In the genomic region with DNA sequence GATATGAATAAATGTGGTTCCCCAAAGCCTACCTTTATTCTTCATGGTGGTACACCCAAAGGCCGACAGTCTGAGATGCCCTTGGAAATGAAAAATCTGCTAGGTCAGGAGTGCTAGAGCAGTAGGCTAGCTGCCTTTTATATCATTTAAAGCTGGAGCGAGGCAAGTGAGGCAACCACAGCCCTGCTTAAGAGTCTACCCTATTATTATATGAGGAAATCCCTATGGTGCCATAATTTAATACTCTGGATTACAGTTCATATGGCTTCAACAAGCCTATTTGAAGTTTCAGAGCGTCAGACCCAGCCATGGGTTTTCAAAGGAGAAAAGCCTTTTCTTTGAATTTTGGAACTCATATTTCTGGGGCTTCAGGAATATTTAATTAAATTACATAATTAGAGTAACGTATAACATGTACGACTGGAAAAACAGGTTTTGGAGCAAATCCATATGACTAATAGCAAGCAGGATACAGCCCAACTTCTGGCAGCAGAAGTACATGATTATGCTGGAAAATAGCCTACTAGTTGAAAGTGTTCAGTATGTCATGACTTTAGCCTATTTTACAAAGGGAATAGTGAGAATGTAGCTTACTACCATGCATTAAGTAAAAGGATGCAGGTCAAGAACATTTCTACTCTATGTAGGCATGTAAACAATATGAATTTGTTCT, we compare ENCODE assay signal across 10 cellular contexts. TPM values are rescaled to one million over a fixed set of nuclear protein-coding genes. Genes with fewer than 3 reads are reported as not detected.
DNase-seq lines count a peak whose midpoint lies in the region; ATAC-seq and TF ChIP-seq lines count a peak whose summit lies in the region.
"Had no signal": no experiment of that assay in that cellular context is flagged by ENCODE, and none has a peak within 500 bp of the region (broad histone marks: within the 10 kb centered on the region; RNA-seq: fewer than 3 reads in every experiment).

No MANE protein-coding gene starts in this region.

- H3K4me1 Mint-ChIP-seq in T-helper 17 cell, result peaks cover 3% of the 10 kb centered on the region
- no peaks in the 10 kb centered on the region for H3K4me1 Mint-ChIP-seq in natural killer cell
- H3K4me1 Mint-ChIP-seq: B cell had no signal

- H3K9me3 ChIP-seq in PC-9 (ENCODE audit: insufficient read depth, low read depth), result no peaks in the 10 kb centered on the region
- no peaks in the 10 kb centered on the region for H3K9me3 ChIP-seq in aorta (ENCODE audit: control insufficient read depth, low read length)
- H3K9me3 ChIP-seq in T-helper 17 cell (ENCODE audit: control insufficient read depth, low read length, poor library complexity, severe bottlenecking), result no peaks in the 10 kb centered on the region
- no peaks in the 10 kb centered on the region for H3K9me3 ChIP-seq in psoas muscle
- H3K9me3 ChIP-seq: SJSA1 had no signal

- DNase-seq in left ventricle myocardium superior (no peak), Right ventricle myocardium superior (no peak), PC-9 (peak; percentile 30 to 83), foreskin keratinocyte (peak; percentile 65 to 85), aorta (no peak), T-helper 17 cell (no peak), psoas muscle (no peak), natural killer cell (no peak)

- 42 to 46% methylated on average over 5 of the region's 5 CpGs for WGBS in aorta, 2 donors
- 61 to 65% (median 63%) methylated on average over 5 of the region's 5 CpGs for WGBS in psoas muscle, 3 donors

- H3K36me3 ChIP-seq in PC-9 (ENCODE audit: low read depth), result no peaks in the 10 kb centered on the region
- no peaks in the 10 kb centered on the region for H3K36me3 ChIP-seq in aorta (ENCODE audit: control insufficient read depth in 1 of 2, insufficient read depth in 2 of 2, low read length in 1 of 2)
- no peaks in the 10 kb centered on the region for H3K36me3 ChIP-seq in psoas muscle (ENCODE audit: insufficient read depth in 1 of 2, low read depth in 1 of 2)
- H3K36me3 ChIP-seq: SJSA1 had no signal

- no peaks in the 10 kb centered on the region for H3K36me3 Mint-ChIP-seq in T-helper 17 cell (ENCODE audit: low read depth)
- no peaks in the 10 kb centered on the region for H3K36me3 Mint-ChIP-seq in natural killer cell

- intact Hi-C loops in left ventricle myocardium superior (cut with micrococcal nuclease) (no loop called here), Right ventricle myocardium superior (cut with DNase I) (no loop called here), PC-9 (cut with micrococcal nuclease; ENCODE audit: unreplicated experiment) (no loop called here), aorta (cut with DNase I) (no loop called here), psoas muscle (cut with DNase I) (no loop called here), natural killer cell (cut with micrococcal nuclease) (no loop called here)

- ATAC-seq in left ventricle myocardium superior, result peak; percentile 31
- ATAC-seq in Right ventricle myocardium superior (ENCODE audit: poor library complexity), result no peak
- ATAC-seq in foreskin keratinocyte, result peak; percentile 83
- peak; percentile 62 for ATAC-seq in aorta (ENCODE audit: low FRiP score)
- no peak for ATAC-seq in T-helper 17 cell
- no peak for ATAC-seq in psoas muscle
- ATAC-seq in natural killer cell, result no peak

- POLR2A ChIA-PET in PC-9 (lab: Charles Lee; ENCODE audit: unreplicated experiment), result no interaction called here

- peaks cover 32% of the 10 kb centered on the region for H3F3A ChIP-seq in PC-9 (ENCODE audit: insufficient read depth, low read depth)

- H3K4me2 ChIP-seq in PC-9, result peak overlapping the region; percentile 79

- H3K4me3 Mint-ChIP-seq in T-helper 17 cell (no peak overlapping the region), natural killer cell (no peak overlapping the region)
- H3K4me3 Mint-ChIP-seq: B cell had no signal

- 0 out of 2 replicates have a peak, but pooled peaks cover 3% of the 10 kb centered on the region for H3K79me2 ChIP-seq in PC-9 (ENCODE audit: low read depth)

- H3K9me3 Mint-ChIP-seq in natural killer cell, result no peaks in the 10 kb centered on the region

- no peak overlapping the region for H3K27ac Mint-ChIP-seq in T-helper 17 cell
- H3K27ac Mint-ChIP-seq in natural killer cell, result no peak overlapping the region
- H3K27ac Mint-ChIP-seq: B cell had no signal

- TF ChIP-seq CTCF in PC-9 (conservative IDR thresholded peaks at IDR 0.05) (no peak), foreskin keratinocyte (conservative IDR thresholded peaks at IDR 0.05) (no peak), psoas muscle (IDR thresholded peaks at IDR 0.05) (no peak), natural killer cell (IDR thresholded peaks at IDR 0.05) (no peak)

- CTCF ChIA-PET in PC-9 (lab: Charles Lee), result no interaction called here

- H3K27ac ChIP-seq in PC-9 (peak overlapping the region; percentile 97), foreskin keratinocyte (no peak overlapping the region), aorta (ENCODE audit: low read depth in 1 of 2, low read length in 2 of 2) (no peak overlapping the region), psoas muscle (no peak overlapping the region)
- H3K27ac ChIP-seq: SJSA1 had no signal

- peaks cover 52% of the 10 kb centered on the region for H3K4me1 ChIP-seq in PC-9 (replicated peaks; ENCODE audit: insufficient read depth)
- H3K4me1 ChIP-seq in foreskin keratinocyte, result peaks cover 25% of the 10 kb centered on the region
- no peaks in the 10 kb centered on the region for H3K4me1 ChIP-seq in aorta (ENCODE audit: control insufficient read depth in 1 of 2, insufficient read depth in 2 of 2, low read length in 2 of 2)
- no peaks in the 10 kb centered on the region for H3K4me1 ChIP-seq in psoas muscle

- H3K4me3 ChIP-seq in PC-9 (peak overlapping the region; percentile 35; the same call in 1 of the 2 replicates), aorta (ENCODE audit: low read length in 2 of 2) (no peak overlapping the region), psoas muscle (no peak overlapping the region)
- H3K4me3 ChIP-seq: SJSA1 had no signal

- no TSS peak for BruUV-seq in PC-9 (replicated peaks; lab: Mats Ljungman, UMichigan)

- H3K9me2 ChIP-seq in PC-9 (ENCODE audit: insufficient read depth), result no peaks in the 10 kb centered on the region

- H3K27me3 ChIP-seq in PC-9 (ENCODE audit: insufficient read depth, low read depth) (no peaks in the 10 kb centered on the region), foreskin keratinocyte (no peaks in the 10 kb centered on the region), aorta (ENCODE audit: control insufficient read depth in 1 of 2, insufficient read depth in 2 of 2, low read length in 1 of 2) (no peaks in the 10 kb centered on the region), psoas muscle (ENCODE audit: insufficient read depth in 3 of 3, low read length in 2 of 3) (no peaks in the 10 kb centered on the region)
- H3K27me3 ChIP-seq: SJSA1 had no signal

- no peak overlapping the region for H2AFZ ChIP-seq in PC-9

- H4K20me1 ChIP-seq in PC-9 (ENCODE audit: insufficient read depth), result no peaks in the 10 kb centered on the region

- H3K27me3 Mint-ChIP-seq in T-helper 17 cell, result peaks cover 8% of the 10 kb centered on the region
- peaks cover 0 to 14% of the 10 kb centered on the region in 2 donors for H3K27me3 Mint-ChIP-seq in natural killer cell (ENCODE audit: low read depth in 2 of 2)
- H3K27me3 Mint-ChIP-seq: B cell had no signal

RNA-seq across cellular contexts. Expression of a gene that starts 18.0 kb away (rescaled TPM):
- total RNA-seq in left ventricle myocardium superior, result 43.8 TPM
- 45.0 TPM for total RNA-seq in Right ventricle myocardium superior
- total RNA-seq in PC-9 (2021), result 81.4 and 110 TPM in 2 replicates
- 67.3 and 83.6 TPM in 2 replicates for total RNA-seq in foreskin keratinocyte
- polyA plus RNA-seq in foreskin keratinocyte, result 33.6 and 37.7 TPM in 2 replicates
- 10 to 100 TPM; 93.0 to 99.5 TPM for total RNA-seq in aorta
- polyA plus RNA-seq in aorta, result 10 to 100 TPM; 42.4 to 56.8 TPM
- total RNA-seq in T-helper 17 cell, result 100 to 1,000 TPM; 174 to 209 TPM
- 10 to 100 TPM; 32.6 to 63.6 (median 40.5) TPM for total RNA-seq in psoas muscle
- polyA plus RNA-seq in psoas muscle, result 10 to 100 TPM; 35.5 to 67.4 (median 54.2) TPM
- 100 to 1,000 TPM; 206 to 226 (median 223) TPM for total RNA-seq in natural killer cell

RNA-seq across cellular contexts. Expression of a gene that starts 35.9 kb away (rescaled TPM):
- total RNA-seq in left ventricle myocardium superior (23.1 TPM), Right ventricle myocardium superior (18.3 TPM), PC-9 (2021) (30.2 and 37.7 TPM in 2 replicates), foreskin keratinocyte (17.6 and 17.8 TPM in 2 replicates), aorta (10 to 100 TPM; 28.0 to 40.7 TPM), T-helper 17 cell (10 to 100 TPM; 41.3 to 41.8 TPM), psoas muscle (10 to 100 TPM; 18.3 to 26.9 (median 23.2) TPM), natural killer cell (10 to 100 TPM; 39.4 to 53.1 (median 46.0) TPM)
- polyA plus RNA-seq in foreskin keratinocyte (7.2 and 8.1 TPM in 2 replicates), aorta (10 to 100 TPM in 1 of 2 donors, 1 to 10 TPM in 1; 3.3 to 10.9 TPM), psoas muscle (10 to 100 TPM in 1 of 3 donors, 1 to 10 TPM in 2; 8.3 to 17.2 (median 8.9) TPM)

Comparison
In these comparisons a context has a peak if more than half of its experiments do, and no peak if none do; other contexts are left out.
1. ATAC-seq: peak in left ventricle myocardium superior (single experiment), foreskin keratinocyte (single experiment) and aorta (single experiment); none in Right ventricle myocardium superior (single experiment), T-helper 17 cell (single experiment), psoas muscle (0 of 4) and natural killer cell (0 of 3).
2. DNase-seq: peak in PC-9 (2 of 2) and foreskin keratinocyte (2 of 2); none in left ventricle myocardium superior (single experiment), Right ventricle myocardium superior (single experiment), aorta (0 of 2), T-helper 17 cell (0 of 3), psoas muscle (0 of 2) and natural killer cell (single experiment).